Comparison of ENCODE assay signal across 10 cellular contexts in genomic region chr19:41861846-41862245, GRCh38. TPM values are rescaled to one million over a fixed set of nuclear protein-coding genes. Genes with fewer than 3 reads are reported as not detected.
DNase-seq lines count a peak whose midpoint lies in the region; ATAC-seq and TF ChIP-seq lines count a peak whose summit lies in the region.
"Had no signal": no experiment of that assay in that cellular context is flagged by ENCODE, and none has a peak within 500 bp of the region (broad histone marks: within the 10 kb centered on the region; RNA-seq: fewer than 3 reads in every experiment).

No MANE protein-coding gene starts in this region.

- H3K4me3 Mint-ChIP-seq in activated B cell treated with CpG ODN at 0.5 μM for 24 hours, result peak overlapping the region; percentile 94
- H3K4me3 Mint-ChIP-seq in stimulated activated effector memory CD8-positive, alpha-beta T cell treated with anti-CD3 and anti-CD28 coated beads, Interleukin-12 subunit alpha, Interleukin-12 subunit beta, amount 100 ng/mL, for 72 hours, result peak overlapping the region; percentile 82

- H3K27me3 Mint-ChIP-seq in activated B cell treated with CpG ODN at 0.5 μM for 24 hours, result no peaks in the 10 kb centered on the region

- H3K27ac Mint-ChIP-seq in activated B cell treated with CpG ODN at 0.5 μM for 24 hours, result peak overlapping the region; percentile 86
- H3K27ac Mint-ChIP-seq in stimulated activated effector memory CD8-positive, alpha-beta T cell treated with anti-CD3 and anti-CD28 coated beads, Interleukin-12 subunit alpha, Interleukin-12 subunit beta, amount 100 ng/mL, for 72 hours, result peak overlapping the region; percentile 95

- H3K36me3 ChIP-seq in WERI-Rb-1, result peaks cover 66% of the 10 kb centered on the region

- H3K27ac ChIP-seq in WERI-Rb-1, result no peak overlapping the region

- peaks cover 58% of the 10 kb centered on the region for H3K4me1 Mint-ChIP-seq in activated B cell treated with CpG ODN at 0.5 μM for 24 hours
- H3K4me1 Mint-ChIP-seq in stimulated activated effector memory CD8-positive, alpha-beta T cell treated with anti-CD3 and anti-CD28 coated beads, Interleukin-12 subunit alpha, Interleukin-12 subunit beta, amount 100 ng/mL, for 72 hours, result peaks cover 56% of the 10 kb centered on the region

- H3K36me3 Mint-ChIP-seq in activated B cell treated with CpG ODN at 0.5 μM for 24 hours (ENCODE audit: low read depth), result peaks cover 61% of the 10 kb centered on the region
- H3K36me3 Mint-ChIP-seq in stimulated activated effector memory CD8-positive, alpha-beta T cell treated with anti-CD3 and anti-CD28 coated beads, Interleukin-12 subunit alpha, Interleukin-12 subunit beta, amount 100 ng/mL, for 72 hours, result peaks cover 75% of the 10 kb centered on the region

- no peak for TF ChIP-seq CTCF in activated B cell treated with CpG ODN at 0.5 μM for 24 hours (IDR thresholded peaks at IDR 0.05)
- no peak for TF ChIP-seq CTCF in fibroblast of pulmonary artery (IDR thresholded peaks at IDR 0.05; ENCODE audit: low read length, missing control alignments)
- no peak for TF ChIP-seq CTCF in WERI-Rb-1 (IDR thresholded peaks at IDR 0.05; ENCODE audit: low read depth, low read length)

- H3K9me3 ChIP-seq in WERI-Rb-1 (ENCODE audit: severe bottlenecking), result no peaks in the 10 kb centered on the region

- H3K27me3 ChIP-seq in WERI-Rb-1 (ENCODE audit: insufficient read depth, low read depth, severe bottlenecking), result no peaks in the 10 kb centered on the region

- intact Hi-C loops in activated B cell treated with CpG ODN at 0.5 μM for 24 hours (cut with micrococcal nuclease), result no loop called here

- DNase-seq in activated CD4-positive, alpha-beta T cell treated with anti-CD3 and anti-CD28 coated beads for 48 hours, result peak; percentile 21
- no peak for DNase-seq in activated CD4-positive, alpha-beta T cell treated with anti-CD3 and anti-CD28 coated beads, Interleukin-2, amount 50 U/mL, for 4 hours
- DNase-seq in activated B cell treated with CpG ODN at 0.5 μM for 24 hours (no peak), fibroblast of pulmonary artery (ENCODE audit: low read depth) (no peak), WERI-Rb-1 (no peak)
- DNase-seq in stimulated activated effector memory CD8-positive, alpha-beta T cell treated with anti-CD3 and anti-CD28 coated beads, Interleukin-12 subunit alpha, Interleukin-12 subunit beta, amount 100 ng/mL, for 72 hours (ENCODE audit: low spot score in 2 of 2), result no peak
- DNase-seq in central memory CD4-positive, alpha-beta T cell, result no peak
- DNase-seq: activated effector memory CD4-positive, alpha-beta T cell treated with anti-CD3 and anti-CD28 coated beads, Interleukin-2, amount 50 U/mL, for 16 hours; islet precursor cell had no signal

- ATAC-seq in activated B cell treated with CpG ODN at 0.5 μM for 24 hours (ENCODE audit: low read depth) (no peak), HG03039 (IDR thresholded peaks at IDR 0.05; ENCODE audit: unreplicated experiment) (no peak)
- no peak for ATAC-seq in stimulated activated effector memory CD8-positive, alpha-beta T cell treated with anti-CD3 and anti-CD28 coated beads, Interleukin-12 subunit alpha, Interleukin-12 subunit beta, amount 100 ng/mL, for 72 hours

- POLR2A ChIA-PET in activated B cell treated with CpG ODN at 0.5 μM for 24 hours (lab: Charles Lee), result interaction anchor here (1.0 to 4.1 kb wide), 6 partner anchors 11 to 97 kb away, joined by 3 to 258 read pairs (median 19); partner anchors contain the start of genes ARHGEF1, CD79A, ERFL and RABAC1

- H3K9me3 Mint-ChIP-seq in activated B cell treated with CpG ODN at 0.5 μM for 24 hours, result no peaks in the 10 kb centered on the region
- no peaks in the 10 kb centered on the region for H3K9me3 Mint-ChIP-seq in stimulated activated effector memory CD8-positive, alpha-beta T cell treated with anti-CD3 and anti-CD28 coated beads, Interleukin-12 subunit alpha, Interleukin-12 subunit beta, amount 100 ng/mL, for 72 hours

- CTCF ChIA-PET in activated B cell treated with CpG ODN at 0.5 μM for 24 hours (lab: Charles Lee), result interaction anchor here (1.3 to 1.9 kb wide), 2 partner anchors 10 to 25 kb away, joined by 3 to 8 read pairs; no protein-coding TSS in a partner anchor

- H3K4me3 ChIP-seq in fibroblast of pulmonary artery (replicated peaks; ENCODE audit: low read depth, low read length), result peak overlapping the region; percentile 98
- no peak overlapping the region for H3K4me3 ChIP-seq in WERI-Rb-1 (ENCODE audit: low read depth, low read length)

RNA-seq across cellular contexts. Expression of gene RPS19, which starts 1.8 kb away (rescaled TPM):
- total RNA-seq in activated B cell treated with CpG ODN at 0.5 μM for 24 hours, result 4,196 and 4,853 TPM in 2 replicates

RNA-seq across cellular contexts. Expression of gene CD79A, which starts 15.2 kb away (rescaled TPM):
- 889 and 943 TPM in 2 replicates for total RNA-seq in activated B cell treated with CpG ODN at 0.5 μM for 24 hours

RNA-seq across cellular contexts. Expression of gene DMRTC2, which starts 17.0 kb away (rescaled TPM):
- not detected in 2 replicates for total RNA-seq in activated B cell treated with CpG ODN at 0.5 μM for 24 hours

RNA-seq across cellular contexts. Expression of gene LYPD4, which starts 17.4 kb away (rescaled TPM):
- total RNA-seq in activated B cell treated with CpG ODN at 0.5 μM for 24 hours, result not detected in 2 replicates

RNA-seq across cellular contexts. Expression of gene ARHGEF1, which starts 21.1 kb away (rescaled TPM):
- total RNA-seq in activated B cell treated with CpG ODN at 0.5 μM for 24 hours, result 351 and 418 TPM in 2 replicates
